ENCODE assay signal across 22 cellular contexts in the genomic region with DNA sequence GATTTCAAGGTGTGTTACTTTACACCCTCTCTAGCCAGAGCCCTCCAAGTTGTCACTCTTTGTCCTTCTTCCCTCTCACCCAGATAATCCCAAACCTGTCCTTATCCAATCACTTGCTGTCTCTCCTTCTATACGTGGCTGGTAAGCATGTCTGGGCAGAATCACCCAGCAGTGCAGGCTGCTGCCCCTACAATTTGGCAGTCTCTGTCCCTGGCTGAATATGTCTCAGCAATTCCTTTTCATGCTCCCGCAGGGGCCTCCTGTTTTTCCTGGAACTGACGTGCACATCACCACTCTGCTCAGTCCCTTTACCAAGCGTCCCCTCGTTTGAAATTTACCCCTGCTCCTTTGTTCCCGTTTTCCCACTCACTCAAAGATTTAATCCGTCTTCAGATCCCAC.
"Had no signal": no experiment of that assay in that cellular context is flagged by ENCODE, and none has a peak within 500 bp of the region (broad histone marks: within the 10 kb centered on the region; RNA-seq: fewer than 3 reads in every experiment).

No MANE protein-coding gene starts in this region.

- H3K27ac Mint-ChIP-seq: activated B cell treated with CpG ODN at 0.5 μM for 24 hours; activated CD4-positive, alpha-beta T cell treated with anti-CD3 and anti-CD28 coated beads for 36 hours; activated naive CD4-positive, alpha-beta T cell treated with anti-CD3 and anti-CD28 coated beads, Interleukin-2, amount 50 U/mL, for 72 hours; activated T-cell treated with anti-CD3 and anti-CD28 coated beads, Interleukin-2, amount 50 U/mL, for 24 hours; activated T-helper 17 cell treated with anti-CD3 and anti-CD28 coated beads, Interleukin-2, amount 50 U/mL, for 72 hours; dendritic cell treated with granulocyte-macrophage colony-stimulating factor and Interleukin-4, amounts not matched to agents 40 ng/mL and 50 ng/mL, for 4 days; naive thymus-derived CD4-positive, alpha-beta T cell; stimulated activated effector memory CD8-positive, alpha-beta T cell treated with anti-CD3 and anti-CD28 coated beads, Interleukin-12 subunit alpha, Interleukin-12 subunit beta, amount 100 ng/mL, for 72 hours; stimulated activated naive CD8-positive, alpha-beta T cell treated with anti-CD3 and anti-CD28 coated beads, Interleukin-15, amount 100 ng/mL, for 72 hours had no signal

- DNase-seq: activated B cell treated with CpG ODN at 0.5 μM for 24 hours; activated CD4-positive, alpha-beta T cell treated with anti-CD3 and anti-CD28 coated beads for 36 hours; activated CD4-positive, alpha-beta T cell treated with anti-CD3 and anti-CD28 coated beads, Interleukin-2, amount 50 U/mL, for 4 hours; activated CD8-positive, alpha-beta memory T cell treated with anti-CD3 and anti-CD28 coated beads for 24 hours; activated CD8-positive, alpha-beta memory T cell treated with anti-CD3 and anti-CD28 coated beads, Interleukin-2, amount 50 U/mL, for 4 hours; activated T-cell treated with anti-CD3 and anti-CD28 coated beads, Interleukin-2, amount 50 U/mL, for 24 hours; effector memory CD4-positive, alpha-beta T cell; kidney; lower lobe of right lung; naive thymus-derived CD4-positive, alpha-beta T cell; pancreas; stimulated activated CD4-positive, alpha-beta T cell treated with anti-CD3 and anti-CD28 coated beads, Interleukin-1b, Interleukin-23, amount 100 ng/mL, for 48 hours; stimulated activated naive CD8-positive, alpha-beta T cell treated with anti-CD3 and anti-CD28 coated beads, Interleukin-15, amount 100 ng/mL, for 72 hours; T-helper 9 cell; uterus had no signal

- H3K36me3 Mint-ChIP-seq: activated naive CD4-positive, alpha-beta T cell treated with anti-CD3 and anti-CD28 coated beads, Interleukin-2, amount 50 U/mL, for 72 hours; naive thymus-derived CD4-positive, alpha-beta T cell; stimulated activated effector memory CD8-positive, alpha-beta T cell treated with anti-CD3 and anti-CD28 coated beads, Interleukin-12 subunit alpha, Interleukin-12 subunit beta, amount 100 ng/mL, for 72 hours had no signal

- H3K4me1 ChIP-seq: ascending aorta, breast epithelium, lower lobe of right lung, pancreas, uterus had no signal

- H3K4me3 ChIP-seq: ascending aorta, breast epithelium, lower lobe of right lung, pancreas, tibial nerve, uterus had no signal

- H3K36me3 ChIP-seq: ascending aorta, breast epithelium, lower lobe of right lung, pancreas, tibial nerve, uterus had no signal

- ATAC-seq: activated CD4-positive, alpha-beta T cell treated with anti-CD3 and anti-CD28 coated beads for 36 hours; activated naive CD4-positive, alpha-beta T cell treated with anti-CD3 and anti-CD28 coated beads, Interleukin-2, amount 50 U/mL, for 72 hours; activated T-helper 17 cell treated with anti-CD3 and anti-CD28 coated beads, Interleukin-2, amount 50 U/mL, for 72 hours; lower lobe of right lung; naive thymus-derived CD4-positive, alpha-beta T cell; stimulated activated effector memory CD8-positive, alpha-beta T cell treated with anti-CD3 and anti-CD28 coated beads, Interleukin-12 subunit alpha, Interleukin-12 subunit beta, amount 100 ng/mL, for 72 hours; stimulated activated naive CD8-positive, alpha-beta T cell treated with anti-CD3 and anti-CD28 coated beads, Interleukin-15, amount 100 ng/mL, for 72 hours had no signal

- H3K9me3 ChIP-seq: ascending aorta, breast epithelium, lower lobe of right lung, pancreas, tibial nerve, uterus had no signal

- H3K9me3 Mint-ChIP-seq: activated B cell treated with CpG ODN at 0.5 μM for 24 hours; activated naive CD4-positive, alpha-beta T cell treated with anti-CD3 and anti-CD28 coated beads, Interleukin-2, amount 50 U/mL, for 72 hours; activated T-cell treated with anti-CD3 and anti-CD28 coated beads, Interleukin-2, amount 50 U/mL, for 24 hours; activated T-helper 17 cell treated with anti-CD3 and anti-CD28 coated beads, Interleukin-2, amount 50 U/mL, for 72 hours; dendritic cell treated with granulocyte-macrophage colony-stimulating factor and Interleukin-4, amounts not matched to agents 40 ng/mL and 50 ng/mL, for 4 days; naive thymus-derived CD4-positive, alpha-beta T cell; stimulated activated effector memory CD8-positive, alpha-beta T cell treated with anti-CD3 and anti-CD28 coated beads, Interleukin-12 subunit alpha, Interleukin-12 subunit beta, amount 100 ng/mL, for 72 hours; stimulated activated naive CD8-positive, alpha-beta T cell treated with anti-CD3 and anti-CD28 coated beads, Interleukin-15, amount 100 ng/mL, for 72 hours had no signal

- H3K27me3 ChIP-seq: ascending aorta, breast epithelium, pancreas, tibial nerve, uterus had no signal

- H3K4me3 Mint-ChIP-seq: activated B cell treated with CpG ODN at 0.5 μM for 24 hours; activated CD4-positive, alpha-beta T cell treated with anti-CD3 and anti-CD28 coated beads for 36 hours; activated T-cell treated with anti-CD3 and anti-CD28 coated beads, Interleukin-2, amount 50 U/mL, for 24 hours; activated T-helper 17 cell treated with anti-CD3 and anti-CD28 coated beads, Interleukin-2, amount 50 U/mL, for 72 hours; dendritic cell treated with granulocyte-macrophage colony-stimulating factor and Interleukin-4, amounts not matched to agents 40 ng/mL and 50 ng/mL, for 4 days; naive thymus-derived CD4-positive, alpha-beta T cell; stimulated activated effector memory CD8-positive, alpha-beta T cell treated with anti-CD3 and anti-CD28 coated beads, Interleukin-12 subunit alpha, Interleukin-12 subunit beta, amount 100 ng/mL, for 72 hours; stimulated activated naive CD8-positive, alpha-beta T cell treated with anti-CD3 and anti-CD28 coated beads, Interleukin-15, amount 100 ng/mL, for 72 hours had no signal

- H3K4me1 Mint-ChIP-seq: activated B cell treated with CpG ODN at 0.5 μM for 24 hours; activated T-helper 17 cell treated with anti-CD3 and anti-CD28 coated beads, Interleukin-2, amount 50 U/mL, for 72 hours; stimulated activated effector memory CD8-positive, alpha-beta T cell treated with anti-CD3 and anti-CD28 coated beads, Interleukin-12 subunit alpha, Interleukin-12 subunit beta, amount 100 ng/mL, for 72 hours; stimulated activated naive CD8-positive, alpha-beta T cell treated with anti-CD3 and anti-CD28 coated beads, Interleukin-15, amount 100 ng/mL, for 72 hours had no signal

- H3K27ac ChIP-seq: ascending aorta, breast epithelium, lower lobe of right lung, pancreas, tibial nerve had no signal

- H3K27me3 Mint-ChIP-seq: activated CD4-positive, alpha-beta T cell treated with anti-CD3 and anti-CD28 coated beads for 36 hours; activated T-cell treated with anti-CD3 and anti-CD28 coated beads, Interleukin-2, amount 50 U/mL, for 24 hours; activated T-helper 17 cell treated with anti-CD3 and anti-CD28 coated beads, Interleukin-2, amount 50 U/mL, for 72 hours had no signal
